ENCODE assay signal across 1 cellular context in genomic region chr2:20737505-20737904, GRCh38.
TF ChIP-seq lines count a peak whose summit lies in the region.

No MANE protein-coding gene starts in this region.

TF ChIP-seq in GM23338, 12 proteins besides CTCF, POLR2A, EP300 and RAD21 (continued from another document):
- no peak for TF ChIP-seq ZNF462 (CRISPR knock-in tag; IDR thresholded peaks at IDR 0.05)
- TF ChIP-seq REST (IDR thresholded peaks at IDR 0.05; ENCODE audit: unreplicated experiment): no peak
- no peak for TF ChIP-seq ETS1 (IDR thresholded peaks at IDR 0.05)
- no peak for TF ChIP-seq CREB1 (CRISPR knock-in tag; IDR thresholded peaks at IDR 0.05; ENCODE audit: low read depth)
- TF ChIP-seq EZH2phosphoT487 (IDR thresholded peaks at IDR 0.05; ENCODE audit: unreplicated experiment): no peak
- TF ChIP-seq JUNB (IDR thresholded peaks at IDR 0.05; ENCODE audit: unreplicated experiment): no peak
- no peak for TF ChIP-seq STAT1 (IDR thresholded peaks at IDR 0.05; ENCODE audit: unreplicated experiment)
- no peak for TF ChIP-seq NANOG (IDR thresholded peaks at IDR 0.05; ENCODE audit: borderline replicate concordance)
- TF ChIP-seq ZNF114 (CRISPR knock-in tag; IDR thresholded peaks at IDR 0.05): no peak
